In genomic region chr1:203149188-203149840, GRCh38 we compare ENCODE assay signal across 24 cellular contexts. TPM values are rescaled to one million over a fixed set of nuclear protein-coding genes. Genes with fewer than 3 reads are reported as not detected.
A peak's percentile ranks its signal among the peaks of the same experiment; 100 is the strongest.
DNase-seq lines count a peak whose midpoint lies in the region; ATAC-seq and TF ChIP-seq lines count a peak whose summit lies in the region.
"Had no signal": no experiment of that assay in that cellular context is flagged by ENCODE, and none has a peak within 500 bp of the region (broad histone marks: within the 10 kb centered on the region; RNA-seq: fewer than 3 reads in every experiment).

No MANE protein-coding gene starts in this region.

- H3K4me3 ChIP-seq in body of pancreas = no peak overlapping the region
- H3K4me3 ChIP-seq: A549, adrenal gland, SK-N-MC had no signal

- ATAC-seq in body of pancreas (peak; percentile 69), left lobe of liver (peak; percentile 52), GM21381 (IDR thresholded peaks at IDR 0.05; ENCODE audit: unreplicated experiment) (no peak), GM21367 (IDR thresholded peaks at IDR 0.05; ENCODE audit: unreplicated experiment) (no peak)
- ATAC-seq: A549; effector memory CD8-positive, alpha-beta T cell; left ventricle myocardium superior; right cardiac atrium had no signal

- H3K36me3 ChIP-seq in body of pancreas (replicated peaks in 1 of 2; ENCODE audit: insufficient read depth in 1 of 2, low read depth in 2 of 2) = no peaks in the 10 kb centered on the region
- H3K36me3 ChIP-seq: adrenal gland had no signal

- intact Hi-C loops in body of pancreas (cut with DNase I) = no loop called here

- DNase-seq in NCI-H2227 (lab: John Stamatoyannopoulos, UW; ENCODE audit: unreplicated experiment) (peak; percentile 34), NCI-H2227 treated with DMSO at 0.1 percent for 48 hours (lab: John Stamatoyannopoulos, UW) (no peak), body of pancreas (peak; percentile 41 to 67 (median 64)), left lobe of liver (ENCODE audit: low spot score) (no peak), retina (peak; percentile 68), mucosa of gallbladder (ENCODE audit: low spot score) (no peak)
- DNase-seq: activated B cell treated with CpG ODN at 0.5 μM for 24 hours; activated CD4-positive, alpha-beta T cell treated with anti-CD3 and anti-CD28 coated beads, Interleukin-2, amount 50 U/mL, for 48 hours; adrenal gland; Calu3; effector memory CD8-positive, alpha-beta T cell; IMR-90; left ventricle myocardium superior; NCI-H187 treated with DMSO at 0.1 percent for 48 hours; occipital lobe; stimulated activated CD4-positive, alpha-beta T cell treated with anti-CD3 and anti-CD28 coated beads, Interleukin-15, amount 100 ng/mL, for 24 hours; T-helper 2 cell had no signal

- no peak for TF ChIP-seq CTCF in body of pancreas (IDR thresholded peaks at IDR 0.05)

- no peak for TF ChIP-seq POLR2A in body of pancreas (IDR thresholded peaks at IDR 0.05)

- H3K27me3 ChIP-seq in body of pancreas = no peaks in the 10 kb centered on the region
- H3K27me3 ChIP-seq: adrenal gland had no signal

- no peaks in the 10 kb centered on the region for H3K9me3 ChIP-seq in body of pancreas
- H3K9me3 ChIP-seq: A549, adrenal gland had no signal

- WGBS in body of pancreas, 2 donors = 21 to 40% methylated on average over 7 of the region's 7 CpGs

- peak overlapping the region in 3 of 4 donors; percentile 69 to 81 (median 79) for H3K27ac ChIP-seq in body of pancreas
- H3K27ac ChIP-seq: A549, adrenal gland, SK-N-MC had no signal

- H3K4me1 ChIP-seq in body of pancreas = peaks cover 80% of the 10 kb centered on the region

RNA-seq across cellular contexts. Expression of gene ADORA1, which starts 21.8 kb away (rescaled TPM):
- total RNA-seq in body of pancreas (10 to 100 TPM; 16.1 to 21.1 TPM), left lobe of liver (0.53 TPM), mucosa of gallbladder (7.3 TPM)
- total RNA-seq: activated B cell treated with CpG ODN at 0.5 μM for 24 hours had no signal

RNA-seq across cellular contexts. Expression of gene MYBPH, which starts 26.3 kb away (rescaled TPM):
- total RNA-seq in body of pancreas = not detected
- not detected for total RNA-seq in left lobe of liver
- total RNA-seq in mucosa of gallbladder = not detected
- total RNA-seq: activated B cell treated with CpG ODN at 0.5 μM for 24 hours, adrenal gland, Calu3, IMR-90, left ventricle myocardium superior, M059J, occipital lobe, right cardiac atrium, subcutaneous adipose tissue had no signal

RNA-seq across cellular contexts. Expression of gene CHI3L1, which starts 37.2 kb away (rescaled TPM):
- 1 to 10 TPM; 5.4 to 8.2 TPM for total RNA-seq in body of pancreas
- total RNA-seq in left lobe of liver = 60.6 TPM
- total RNA-seq in mucosa of gallbladder = 0.40 TPM
- total RNA-seq: Calu3, IMR-90, M059J had no signal

Comparison
In these comparisons a context has a peak if more than half of its experiments do, and no peak if none do; other contexts are left out.
1. DNase-seq: peak in NCI-H2227 (single experiment), body of pancreas (4 of 4) and retina (single experiment); none in NCI-H2227 treated with DMSO at 0.1 percent for 48 hours (single experiment), left lobe of liver (single experiment) and mucosa of gallbladder (single experiment).
2. ATAC-seq: peak in body of pancreas (single experiment) and left lobe of liver (single experiment); none in GM21381 (single experiment) and GM21367 (single experiment).